ENCODE assay signal across 10 cellular contexts in genomic region chr2:151363709-151364108, GRCh38. TPM values are rescaled to one million over a fixed set of nuclear protein-coding genes. Genes with fewer than 3 reads are reported as not detected.
DNase-seq lines count a peak whose midpoint lies in the region; ATAC-seq and TF ChIP-seq lines count a peak whose summit lies in the region.
"Had no signal": no experiment of that assay in that cellular context is flagged by ENCODE, and none has a peak within 500 bp of the region (broad histone marks: within the 10 kb centered on the region; RNA-seq: fewer than 3 reads in every experiment).

No MANE protein-coding gene starts in this region.

- H3K4me1 ChIP-seq in SJCRH30 = no peaks in the 10 kb centered on the region

- TF ChIP-seq CTCF in CD4-positive, alpha-beta T cell (IDR thresholded peaks at IDR 0.05) = no peak

- no peak for DNase-seq in CD4-positive, alpha-beta T cell
- DNase-seq in SJCRH30 (peak; percentile 4 to 26), kidney tubule cell (ENCODE audit: low spot score) (peak; percentile 39), SW 1271 (lab: John Stamatoyannopoulos, UW) (no peak), middle frontal gyrus (ENCODE audit: extremely low spot score, low spot score) (no peak), DMS153 treated with DMSO at 0.1 percent for 48 hours (lab: John Stamatoyannopoulos, UW; ENCODE audit: unreplicated experiment) (no peak), HPDE6-E6E7 (ENCODE audit: extremely low spot score) (no peak)
- DNase-seq: DMS79 treated with DMSO at 0.1 percent for 48 hours, PC-9 had no signal

- H3K27ac Mint-ChIP-seq in CD4-positive, alpha-beta T cell = no peak overlapping the region

- CTCF ChIA-PET in CD4-positive, alpha-beta T cell (lab: Charles Lee) = no interaction called here

- H3K27me3 ChIP-seq in CD4-positive, alpha-beta T cell (ENCODE audit: control insufficient read depth, insufficient read depth, low read length) = no peaks in the 10 kb centered on the region
- no peaks in the 10 kb centered on the region for H3K27me3 ChIP-seq in SJCRH30

- no peaks in the 10 kb centered on the region for H3K9me3 Mint-ChIP-seq in CD4-positive, alpha-beta T cell

- no peak overlapping the region for H3K27ac ChIP-seq in CD4-positive, alpha-beta T cell (ENCODE audit: low read depth, low read length)
- no peak overlapping the region for H3K27ac ChIP-seq in SJCRH30
- H3K27ac ChIP-seq: PC-9 had no signal

- intact Hi-C loops in CD4-positive, alpha-beta T cell (cut with DNase I, micrococcal nuclease) = no loop called here

- H3K36me3 ChIP-seq in SJCRH30 = no peaks in the 10 kb centered on the region

- POLR2A ChIA-PET in CD4-positive, alpha-beta T cell (lab: Charles Lee) = no interaction called here

- no peak overlapping the region for H3K4me3 ChIP-seq in SJCRH30
- H3K4me3 ChIP-seq: PC-9 had no signal

- no peaks in the 10 kb centered on the region for H3K4me1 Mint-ChIP-seq in CD4-positive, alpha-beta T cell (ENCODE audit: low read depth)

- ATAC-seq in CD4-positive, alpha-beta T cell (ENCODE audit: poor library complexity) = peak; percentile 17
- peak; percentile 86 for ATAC-seq in HG02588 (IDR thresholded peaks at IDR 0.05; ENCODE audit: unreplicated experiment)

- H3K27me3 Mint-ChIP-seq in CD4-positive, alpha-beta T cell = no peaks in the 10 kb centered on the region

- H3K9me3 ChIP-seq in CD4-positive, alpha-beta T cell (ENCODE audit: control insufficient read depth, low read length) = no peaks in the 10 kb centered on the region
- no peaks in the 10 kb centered on the region for H3K9me3 ChIP-seq in SJCRH30 (replicated peaks)

- no peaks in the 10 kb centered on the region for H3K36me3 Mint-ChIP-seq in CD4-positive, alpha-beta T cell (ENCODE audit: low read depth)

- H3K4me3 Mint-ChIP-seq in CD4-positive, alpha-beta T cell = no peak overlapping the region

RNA-seq across cellular contexts. Expression of gene TNFAIP6, which starts 6.3 kb away (rescaled TPM):
- total RNA-seq in CD4-positive, alpha-beta T cell = not detected
- 0.08 and 0.18 TPM in 2 replicates for total RNA-seq in SJCRH30 (2014; rRNA removed; shearing (Covaris generic))
- total RNA-seq: PC-9 had no signal

RNA-seq across cellular contexts. Expression of gene RIF1, which starts 46.0 kb away (rescaled TPM):
- total RNA-seq in CD4-positive, alpha-beta T cell = 10 to 100 TPM; 66.9 to 69.8 TPM
- 63.1 and 73.1 TPM in 2 replicates for total RNA-seq in SJCRH30 (2014; rRNA removed; shearing (Covaris generic))

Comparison
In these comparisons a context has a peak if more than half of its experiments do, and no peak if none do; other contexts are left out.
1. DNase-seq: peak in SJCRH30 (2 of 2) and kidney tubule cell (single experiment); none in CD4-positive, alpha-beta T cell (0 of 10), SW 1271 (0 of 2), middle frontal gyrus (single experiment), DMS153 treated with DMSO at 0.1 percent for 48 hours (single experiment) and HPDE6-E6E7 (single experiment).